8 cellular contexts compared by ENCODE assay signal in the genomic region with DNA sequence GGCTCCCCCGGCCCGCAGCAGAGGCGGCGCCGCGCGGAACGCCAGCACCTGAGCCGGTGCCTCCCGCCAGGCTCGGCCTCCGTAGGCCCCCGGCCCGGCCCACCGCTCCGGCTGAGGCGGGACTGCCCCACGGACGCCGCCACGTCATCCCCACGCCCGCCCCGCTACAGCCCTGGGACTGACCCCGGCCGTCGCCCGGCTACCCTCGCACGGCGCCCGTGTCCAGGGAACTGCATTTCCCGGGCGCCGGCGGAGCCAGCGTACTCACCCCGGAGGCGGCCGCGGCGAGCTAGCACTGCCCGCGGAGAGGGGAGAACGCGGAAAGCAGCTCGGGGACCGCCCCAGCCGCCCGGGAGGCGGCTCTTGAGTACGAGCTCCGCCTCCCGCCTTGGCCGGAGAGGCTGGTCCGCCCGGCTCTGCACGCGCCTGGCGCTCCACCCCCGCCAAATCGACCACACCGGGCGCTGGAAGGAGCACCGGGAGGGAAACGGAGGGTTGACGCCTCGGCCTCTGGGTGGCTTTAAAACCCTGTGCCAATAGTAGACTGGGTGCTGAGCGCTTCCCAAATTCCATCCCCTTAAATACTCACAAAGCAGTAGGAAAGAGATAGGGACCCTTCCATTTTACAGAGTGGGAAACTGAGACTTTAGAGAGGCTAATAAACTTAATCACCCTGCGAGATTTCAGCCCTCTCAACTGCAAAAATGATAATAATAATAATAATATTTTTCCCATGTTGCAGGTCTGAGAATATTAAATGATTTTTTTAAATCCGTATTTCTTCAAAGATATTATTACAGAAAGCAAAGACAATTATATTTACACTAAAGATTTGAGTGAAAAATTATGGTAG. TPM values are rescaled to one million over a fixed set of nuclear protein-coding genes. Genes with fewer than 3 reads are reported as not detected.
DNase-seq lines count a peak whose midpoint lies in the region; ATAC-seq and TF ChIP-seq lines count a peak whose summit lies in the region.

Gene B4GALT4 (minus strand): TSS at position 297 of the 853 bp plus-strand sequence. CDS start 10,779 bp downstream, outside the sequence.

- H3K27me3 ChIP-seq in kidney epithelial cell (ENCODE audit: control insufficient read depth, insufficient read depth, low read length): no peaks in the 10 kb centered on the region

- TF ChIP-seq CTCF in kidney epithelial cell (IDR thresholded peaks at IDR 0.05; ENCODE audit: insufficient read depth, low read length, poor library complexity, severe bottlenecking): no peak

- ATAC-seq in GM19035 (IDR thresholded peaks at IDR 0.05; ENCODE audit: unreplicated experiment): peak; percentile 84
- ATAC-seq in HG03280 (IDR thresholded peaks at IDR 0.05; ENCODE audit: unreplicated experiment): peak; percentile 89
- ATAC-seq in activated CD4-positive, CD25-positive, alpha-beta regulatory T cell treated with anti-CD3 and anti-CD28 coated beads, Interleukin-2, amount 50 U/mL, for 24 hours: peak; percentile 75 to 82

- peak; percentile 79 to 84 for DNase-seq in AML-193 (lab: John Stamatoyannopoulos, UW)
- DNase-seq in NCI-H446 (lab: John Stamatoyannopoulos, UW): peak; percentile 59 to 94
- peak; percentile 82 for DNase-seq in cerebellum (ENCODE audit: low spot score)
- peak; percentile 44 for DNase-seq in kidney epithelial cell (ENCODE audit: low read depth)
- DNase-seq in stimulated activated CD4-positive, alpha-beta T cell treated with anti-CD3 and anti-CD28 coated beads, Interleukin-15, amount 100 ng/mL, for 1 hour (ENCODE audit: low read depth in 1 of 2, low spot score in 1 of 2): peak; percentile 45 to 49

- H3K4me3 ChIP-seq in kidney epithelial cell (ENCODE audit: low read depth, low read length): peak within 1 kb of the TSS; percentile 55

- H3K36me3 ChIP-seq in kidney epithelial cell (ENCODE audit: control insufficient read depth, insufficient read depth, low read length): no peaks in the 10 kb centered on the region

RNA-seq across cellular contexts. Expression of gene B4GALT4, which starts in this region (rescaled TPM):
- total RNA-seq in cerebellum: 7.9 TPM
- total RNA-seq in kidney epithelial cell: 23.1 and 23.3 TPM in 2 replicates

Comparison
In these comparisons a context has a peak if more than half of its experiments do, and no peak if none do; other contexts are left out.
1. Peak in every context shown above with its lines: DNase-seq, ATAC-seq and H3K4me3 ChIP-seq.